29 cellular contexts compared by ENCODE assay signal in genomic region chr14:31337331-31337730, GRCh38.
"Had no signal": no experiment of that assay in that cellular context is flagged by ENCODE, and none has a peak within 500 bp of the region (broad histone marks: within the 10 kb centered on the region; RNA-seq: fewer than 3 reads in every experiment).

No MANE protein-coding gene starts in this region.

- H3K27ac ChIP-seq: ascending aorta, cardiac muscle cell, RWPE1, SK-N-MC, WERI-Rb-1 had no signal

- ATAC-seq: activated CD8-positive, alpha-beta memory T cell treated with anti-CD3 and anti-CD28 coated beads, Interleukin-2, amount 10 ng/mL, durations not matched to agents 7 days and 5 days; activated T-helper 17 cell treated with anti-CD3 and anti-CD28 coated beads, Interleukin-2, amount 50 U/mL, for 72 hours had no signal

- H3K36me3 ChIP-seq: WERI-Rb-1 had no signal

- DNase-seq: activated CD4-positive, alpha-beta memory T cell treated with anti-CD3 and anti-CD28 coated beads, Interleukin-2, amount 10 ng/mL, durations not matched to agents 7 days and 5 days; activated CD4-positive, alpha-beta T cell treated with anti-CD3 and anti-CD28 coated beads for 1 hour; activated CD4-positive, alpha-beta T cell treated with anti-CD3 and anti-CD28 coated beads for 48 hours; activated CD4-positive, CD25-positive, alpha-beta regulatory T cell; activated CD8-positive, alpha-beta memory T cell treated with anti-CD3 and anti-CD28 coated beads for 24 hours; activated CD8-positive, alpha-beta memory T cell treated with anti-CD3 and anti-CD28 coated beads, Interleukin-2, amount 10 ng/mL, durations not matched to agents 7 days and 5 days; activated CD8-positive, alpha-beta memory T cell treated with anti-CD3 and anti-CD28 coated beads, Interleukin-2, amount 50 U/mL, for 48 hours; activated effector memory CD4-positive, alpha-beta T cell treated with anti-CD3 and anti-CD28 coated beads, Interleukin-2, amount 50 U/mL, for 16 hours; activated naive CD4-positive, alpha-beta T cell; activated naive CD4-positive, alpha-beta T cell treated with anti-CD3 and anti-CD28 coated beads, Interleukin-2, amount 50 U/mL, for 16 hours; activated naive CD8-positive, alpha-beta T cell treated with anti-CD3 and anti-CD28 coated beads, Interleukin-2, amount 10 ng/mL, durations not matched to agents 7 days and 5 days; activated T-cell treated with anti-CD3 and anti-CD28 coated beads, Interleukin-2, amount 50 U/mL, for 48 hours; amygdala; Kasumi-1; KBM-7; MG63; NCI-H1105 treated with DMSO at 0.1 percent for 48 hours; NCI-H1436; NCI-H1694; NCI-H1930; NCI-H2081 treated with DMSO at 0.1 percent for 48 hours; Right ventricle myocardium superior; T1000; WERI-Rb-1 had no signal

- H3K4me1 ChIP-seq: ascending aorta had no signal

- H3K4me3 ChIP-seq: ascending aorta, cardiac muscle cell, MG63, SK-N-MC had no signal

- H3K9me3 ChIP-seq: ascending aorta had no signal

- H3K27me3 ChIP-seq: ascending aorta, cardiac muscle cell, MG63 had no signal
